8 cellular contexts compared by ENCODE assay signal in genomic region chr11:86244522-86245368, GRCh38. TPM values are rescaled to one million over a fixed set of nuclear protein-coding genes. Genes with fewer than 3 reads are reported as not detected.
DNase-seq lines count a peak whose midpoint lies in the region; TF ChIP-seq lines count a peak whose summit lies in the region.

A gene with protein sequence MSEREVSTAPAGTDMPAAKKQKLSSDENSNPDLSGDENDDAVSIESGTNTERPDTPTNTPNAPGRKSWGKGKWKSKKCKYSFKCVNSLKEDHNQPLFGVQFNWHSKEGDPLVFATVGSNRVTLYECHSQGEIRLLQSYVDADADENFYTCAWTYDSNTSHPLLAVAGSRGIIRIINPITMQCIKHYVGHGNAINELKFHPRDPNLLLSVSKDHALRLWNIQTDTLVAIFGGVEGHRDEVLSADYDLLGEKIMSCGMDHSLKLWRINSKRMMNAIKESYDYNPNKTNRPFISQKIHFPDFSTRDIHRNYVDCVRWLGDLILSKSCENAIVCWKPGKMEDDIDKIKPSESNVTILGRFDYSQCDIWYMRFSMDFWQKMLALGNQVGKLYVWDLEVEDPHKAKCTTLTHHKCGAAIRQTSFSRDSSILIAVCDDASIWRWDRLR (plus strand): TSS chr11:86244753. CDS start chr11:86245230, 477 bp downstream.

- H3K27me3 ChIP-seq in HAP-1 (ENCODE audit: low read depth) (no peaks in the 10 kb centered on the region), MG63 (no peaks in the 10 kb centered on the region), neural progenitor cell (no peaks in the 10 kb centered on the region)

- H3K27ac Mint-ChIP-seq in neural progenitor cell: no peak within 1 kb of the TSS

- no peak within 1 kb of the TSS for H3K4me3 Mint-ChIP-seq in neural progenitor cell

- H3K9ac ChIP-seq in ES-I3 (ENCODE audit: low read depth, low read length) (peak within 1 kb of the TSS; percentile 96), neural progenitor cell (peak within 1 kb of the TSS; percentile 99)

- peak within 1 kb of the TSS; percentile 88 for H2AFZ ChIP-seq in neural progenitor cell (replicated peaks)

- H3K4me3 ChIP-seq in HAP-1 (peak within 1 kb of the TSS; percentile 86), MG63 (peak within 1 kb of the TSS; percentile 97), foreskin fibroblast (ENCODE audit: low read depth in 1 of 2, low read length in 2 of 2) (peak within 1 kb of the TSS; percentile 75 to 93), neural progenitor cell (peak within 1 kb of the TSS; percentile 77)

- in situ Hi-C loops in HAP-1 (cut with MboI; ENCODE audit: low sequenced_read_pairs): no loop called here

- H3K36me3 Mint-ChIP-seq in neural progenitor cell: no peaks in the 10 kb centered on the region

- H3K36me3 ChIP-seq in ES-I3 (ENCODE audit: insufficient read depth, low read length) (no peaks in the 10 kb centered on the region), HAP-1 (replicated peaks) (no peaks in the 10 kb centered on the region), MG63 (no peaks in the 10 kb centered on the region), neural progenitor cell (no peaks in the 10 kb centered on the region)

- H3K27ac ChIP-seq in neural progenitor cell: peak within 1 kb of the TSS; percentile 100

- TF ChIP-seq CTCF in foreskin fibroblast (IDR thresholded peaks at IDR 0.05; ENCODE audit: low read depth, low read length): no peak
- no peak for TF ChIP-seq CTCF in neural progenitor cell (IDR thresholded peaks at IDR 0.05)

- H4K20me1 ChIP-seq in neural progenitor cell (ENCODE audit: low read depth): peaks cover 40% of the 10 kb centered on the region

- peaks cover 29% of the 10 kb centered on the region for H3K4me1 Mint-ChIP-seq in neural progenitor cell

- H3K4me1 ChIP-seq in ES-I3 (ENCODE audit: insufficient read depth, low read length) (no peaks in the 10 kb centered on the region), HAP-1 (peaks cover 54% of the 10 kb centered on the region), neural progenitor cell (peaks cover 31% of the 10 kb centered on the region)

- no peaks in the 10 kb centered on the region for H3K27me3 Mint-ChIP-seq in neural progenitor cell (ENCODE audit: insufficient read depth, low read depth)

- H3K79me2 ChIP-seq in neural progenitor cell (ENCODE audit: low read depth): peaks cover 46% of the 10 kb centered on the region

- H3F3A ChIP-seq in neural progenitor cell (ENCODE audit: low read depth): peaks cover 16% of the 10 kb centered on the region

- peak within 1 kb of the TSS; percentile 98 for H3K4me2 ChIP-seq in neural progenitor cell

- DNase-seq in HAP-1 (ENCODE audit: low spot score in 2 of 2): peak; percentile 96 to 98
- peak; percentile 99 for DNase-seq in MG63
- DNase-seq in SHP77 (lab: John Stamatoyannopoulos, UW): peak; percentile 87 to 94
- DNase-seq in activated effector memory CD4-positive, alpha-beta T cell treated with anti-CD3 and anti-CD28 coated beads, Interleukin-2, amount 50 U/mL, for 16 hours: peak; percentile 98
- peak; percentile 95 to 99 for DNase-seq in foreskin fibroblast
- peak; percentile 98 for DNase-seq in neural progenitor cell (ENCODE audit: low spot score)
- DNase-seq in stromal cell of bone marrow (ENCODE audit: low read depth): peak; percentile 87

- no peaks in the 10 kb centered on the region for H3K9me3 Mint-ChIP-seq in neural progenitor cell

- no peaks in the 10 kb centered on the region for H3K9me3 ChIP-seq in ES-I3 (ENCODE audit: control insufficient read depth, insufficient read depth, low read length)
- no peaks in the 10 kb centered on the region for H3K9me3 ChIP-seq in HAP-1
- H3K9me3 ChIP-seq in MG63: no peaks in the 10 kb centered on the region
- no peaks in the 10 kb centered on the region for H3K9me3 ChIP-seq in neural progenitor cell (ENCODE audit: low read depth)

RNA-seq across cellular contexts. Expression of the gene that starts here (rescaled TPM):
- total RNA-seq in MG63 (2014; rRNA removed; shearing (Covaris generic); ENCODE audit: low replicate concordance): 18.6 and 39.0 TPM in 2 replicates
- total RNA-seq in neural progenitor cell (ENCODE audit: low replicate concordance): 44.2 and 64.9 TPM in 2 replicates

Comparison
In these comparisons a context has a peak if more than half of its experiments do, and no peak if none do; other contexts are left out.
1. Peak in every context shown above with its lines: DNase-seq, H3K4me3 ChIP-seq and H3K27ac ChIP-seq.